29 cellular contexts compared by ENCODE assay signal in genomic region chr12:53657041-53657440, GRCh38. TPM values are rescaled to one million over a fixed set of nuclear protein-coding genes. Genes with fewer than 3 reads are reported as not detected.
A peak's percentile ranks its signal among the peaks of the same experiment; 100 is the strongest.
DNase-seq lines count a peak whose midpoint lies in the region; ATAC-seq, FAIRE-seq and TF ChIP-seq lines count a peak whose summit lies in the region.
"Had no signal": no experiment of that assay in that cellular context is flagged by ENCODE, and none has a peak within 500 bp of the region (broad histone marks: within the 10 kb centered on the region; RNA-seq: fewer than 3 reads in every experiment).

No MANE protein-coding gene starts in this region.

- H3K36me3 ChIP-seq in HepG2 (replicated peaks in 1 of 2; ENCODE audit: control insufficient read depth in 1 of 2, insufficient read depth in 2 of 2, low read length in 2 of 2) = no peaks in the 10 kb centered on the region
- no peaks in the 10 kb centered on the region for H3K36me3 ChIP-seq in right lobe of liver
- H3K36me3 ChIP-seq: gastroesophageal sphincter, tibial artery had no signal

- peaks cover 36% of the 10 kb centered on the region for H3K4me1 Mint-ChIP-seq in progenitor cell of endocrine pancreas (ENCODE audit: low read depth)
- no peaks in the 10 kb centered on the region for H3K4me1 Mint-ChIP-seq in activated CD8-positive, alpha-beta T cell treated with anti-CD3 and anti-CD28 coated beads, Interleukin-2, amount 10 ng/mL, durations not matched to agents 7 days and 5 days (ENCODE audit: low read depth)
- H3K4me1 Mint-ChIP-seq: activated B cell treated with CpG ODN at 0.5 μM for 24 hours; activated naive CD4-positive, alpha-beta T cell treated with anti-CD3 and anti-CD28 coated beads, Interleukin-2, amount 10 ng/mL, durations not matched to agents 7 days and 5 days; immature natural killer cell; naive B cell had no signal

- H3K4me2 ChIP-seq in HepG2 (ENCODE audit: low read depth, low read length) = no peak overlapping the region

- TF ChIP-seq EP300 in HepG2 (IDR thresholded peaks at IDR 0.05; ENCODE audit: low read depth in 2 of 2, low read length in 2 of 2) (no peak), HepG2 (CRISPR knock-in tag; IDR thresholded peaks at IDR 0.05; ENCODE audit: borderline replicate concordance) (no peak)

- H2AFZ ChIP-seq in HepG2 (ENCODE audit: low read length) = no peak overlapping the region
- H2AFZ ChIP-seq: GM23248 had no signal

- POLR2A ChIA-PET in HepG2 (lab: Yijun Ruan, JAX) = interaction anchor here (1.5 to 4.2 kb wide), 2 partner anchors 19 kb away, joined by 6 to 61 read pairs; partner anchors contain the start of gene ATP5MC2
- POLR2A ChIA-PET in activated CD8-positive, alpha-beta T cell treated with anti-CD3 and anti-CD28 coated beads, Interleukin-2, amount 10 ng/mL, durations not matched to agents 7 days and 5 days (lab: Charles Lee) = no interaction called here

- intact Hi-C loops in HepG2 (cut with micrococcal nuclease; ENCODE audit: unreplicated experiment) (loop anchor here (5.0 kb wide), 2 partner anchors 35 to 115 kb away; no protein-coding TSS in a partner anchor), right lobe of liver (cut with DNase I) (no loop called here), dorsolateral prefrontal cortex (cut with DNase I) (loop anchor here in 1 of 2 donors (5.0 kb wide), 1 partner anchor 115 kb away; no protein-coding TSS in a partner anchor)

- H3K36me3 Mint-ChIP-seq in progenitor cell of endocrine pancreas (ENCODE audit: insufficient read depth) = peaks cover 2% of the 10 kb centered on the region
- peaks cover 3% of the 10 kb centered on the region for H3K36me3 Mint-ChIP-seq in activated CD8-positive, alpha-beta T cell treated with anti-CD3 and anti-CD28 coated beads, Interleukin-2, amount 10 ng/mL, durations not matched to agents 7 days and 5 days (ENCODE audit: low read depth)
- H3K36me3 Mint-ChIP-seq: immature natural killer cell, naive B cell had no signal

- 94% methylated on average over 4 of the region's 4 CpGs for WGBS in HepG2 (ENCODE audit: low lambda C conversion rate)
- 97% methylated on average over 4 of the region's 4 CpGs for WGBS in right lobe of liver (ENCODE audit: insufficient coverage, low coverage, low lambda C conversion rate, missing lambda C conversion rate)

- no peak for TF ChIP-seq CTCF in HepG2 (CRISPR knock-in tag; IDR thresholded peaks at IDR 0.05)
- no peak for TF ChIP-seq CTCF in right lobe of liver (IDR thresholded peaks at IDR 0.05)
- TF ChIP-seq CTCF in dorsolateral prefrontal cortex (IDR thresholded peaks at IDR 0.05 in 54 of 56, conservative IDR thresholded peaks at IDR 0.05 in 2 of 56; ENCODE audit: low read depth in 1 of 56, partially characterized antibody in 56 of 56) = no peak
- TF ChIP-seq CTCF in progenitor cell of endocrine pancreas (IDR thresholded peaks at IDR 0.05; ENCODE audit: unreplicated experiment) = no peak

- H3K79me2 ChIP-seq in HepG2 (ENCODE audit: insufficient read depth, low read length) = no peaks in the 10 kb centered on the region

- peak overlapping the region; percentile 97 for H3K27ac Mint-ChIP-seq in progenitor cell of endocrine pancreas
- H3K27ac Mint-ChIP-seq in activated CD8-positive, alpha-beta T cell treated with anti-CD3 and anti-CD28 coated beads, Interleukin-2, amount 10 ng/mL, durations not matched to agents 7 days and 5 days = no peak overlapping the region
- H3K27ac Mint-ChIP-seq: activated B cell treated with CpG ODN at 0.5 μM for 24 hours; activated naive CD4-positive, alpha-beta T cell treated with anti-CD3 and anti-CD28 coated beads, Interleukin-2, amount 10 ng/mL, durations not matched to agents 7 days and 5 days; CD8-positive, alpha-beta T cell; immature natural killer cell had no signal

- H3K27me3 ChIP-seq in HepG2 (ENCODE audit: control insufficient read depth in 1 of 2, insufficient read depth in 2 of 2, low read length in 2 of 2) (no peaks in the 10 kb centered on the region), right lobe of liver (no peaks in the 10 kb centered on the region), dorsolateral prefrontal cortex (no peaks in the 10 kb centered on the region)
- H3K27me3 ChIP-seq: gastroesophageal sphincter, tibial artery had no signal

- H3K9me3 Mint-ChIP-seq in progenitor cell of endocrine pancreas (ENCODE audit: low read depth) = no peaks in the 10 kb centered on the region
- no peaks in the 10 kb centered on the region for H3K9me3 Mint-ChIP-seq in activated CD8-positive, alpha-beta T cell treated with anti-CD3 and anti-CD28 coated beads, Interleukin-2, amount 10 ng/mL, durations not matched to agents 7 days and 5 days (ENCODE audit: insufficient read depth)
- H3K9me3 Mint-ChIP-seq: activated B cell treated with CpG ODN at 0.5 μM for 24 hours; activated naive CD4-positive, alpha-beta T cell treated with anti-CD3 and anti-CD28 coated beads, Interleukin-2, amount 10 ng/mL, durations not matched to agents 7 days and 5 days; CD8-positive, alpha-beta T cell; naive B cell had no signal

- H3K4me1 ChIP-seq in HepG2 (ENCODE audit: insufficient read depth, low read length) (peaks cover 52% of the 10 kb centered on the region), right lobe of liver (peaks cover 2 to 34% (median 14%) of the 10 kb centered on the region in 4 donors)

- H3K9me3 ChIP-seq in HepG2 (ENCODE audit: low read length) (no peaks in the 10 kb centered on the region), right lobe of liver (no peaks in the 10 kb centered on the region)
- H3K9me3 ChIP-seq: gastroesophageal sphincter, tibial artery had no signal

- no peak for TF ChIP-seq RAD21 in HepG2 (CRISPR knock-in tag; IDR thresholded peaks at IDR 0.05)

- TF ChIP-seq POLR2A in HepG2 (IDR thresholded peaks at IDR 0.05; ENCODE audit: insufficient read depth in 1 of 2, low read depth in 2 of 2, low read length in 2 of 2) (no peak), right lobe of liver (IDR thresholded peaks at IDR 0.05) (no peak)

- no peak overlapping the region for H3K9ac ChIP-seq in HepG2 (ENCODE audit: insufficient read depth, low read depth, low read length)
- H3K9ac ChIP-seq: GM23248 had no signal

- peak overlapping the region; percentile 24 for H3K4me3 Mint-ChIP-seq in progenitor cell of endocrine pancreas (ENCODE audit: low read depth)
- H3K4me3 Mint-ChIP-seq in activated CD8-positive, alpha-beta T cell treated with anti-CD3 and anti-CD28 coated beads, Interleukin-2, amount 10 ng/mL, durations not matched to agents 7 days and 5 days = no peak overlapping the region
- H3K4me3 Mint-ChIP-seq: activated B cell treated with CpG ODN at 0.5 μM for 24 hours; activated naive CD4-positive, alpha-beta T cell treated with anti-CD3 and anti-CD28 coated beads, Interleukin-2, amount 10 ng/mL, durations not matched to agents 7 days and 5 days; CD8-positive, alpha-beta T cell; immature natural killer cell; naive B cell had no signal

- DNase-seq in HepG2 (ENCODE audit: low spot score) (peak; percentile 28), right lobe of liver (no peak), dorsolateral prefrontal cortex (no peak), progenitor cell of endocrine pancreas (ENCODE audit: low spot score, unreplicated experiment) (no peak), islet precursor cell (no peak)
- no peak for DNase-seq in stimulated activated CD8-positive, alpha-beta memory T cell treated with anti-CD3 and anti-CD28 coated beads, Interleukin-4, amount 100 ng/mL, for 48 hours
- no peak for DNase-seq in activated CD8-positive, alpha-beta T cell treated with anti-CD3 and anti-CD28 coated beads, Interleukin-2, amount 10 ng/mL, durations not matched to agents 7 days and 5 days
- DNase-seq: activated B cell treated with CpG ODN at 0.5 μM for 24 hours; activated CD8-positive, alpha-beta memory T cell treated with anti-CD3 and anti-CD28 coated beads, Interleukin-2, amount 50 U/mL, for 4 hours; activated naive CD4-positive, alpha-beta T cell treated with anti-CD3 and anti-CD28 coated beads, Interleukin-2, amount 10 ng/mL, durations not matched to agents 7 days and 5 days; CD8-positive, alpha-beta T cell; dermis blood vessel endothelial cell; GM23248; hippocampal formation; immature natural killer cell; Kasumi-1; naive B cell; NCI-H187 treated with DMSO at 0.1 percent for 48 hours; NCI-H526; NK-92 treated with Interleukin-12 subunit alpha and Interleukin-12 subunit beta, amount 100 ng/mL, for 24 hours; PC-3; retina; SHP77; stimulated activated CD4-positive, alpha-beta T cell treated with anti-CD3 and anti-CD28 coated beads, Interleukin-2, amount 100 ng/mL, for 48 hours; tibial artery had no signal

- no peak for FAIRE-seq in HepG2 (lab: Jason Lieb, UNC)
- FAIRE-seq: endometrium had no signal

- H3K27ac ChIP-seq in HepG2 (ENCODE audit: extremely low read length, insufficient read depth, low read length) (no peak overlapping the region), right lobe of liver (no peak overlapping the region), dorsolateral prefrontal cortex (peak overlapping the region in 58 of 59 donors; percentile 37 to 100 (median 98))
- H3K27ac ChIP-seq: GM23248 had no signal

- no peak overlapping the region for H3K4me3 ChIP-seq in HepG2 (replicated peaks in 1 of 3; ENCODE audit: insufficient read depth in 1 of 3, low read depth in 2 of 3, low read length in 3 of 3)
- H3K4me3 ChIP-seq in right lobe of liver = no peak overlapping the region
- no peak overlapping the region for H3K4me3 ChIP-seq in dorsolateral prefrontal cortex
- H3K4me3 ChIP-seq: gastroesophageal sphincter, GM23248, tibial artery had no signal

- CTCF ChIA-PET in HepG2 (lab: Yijun Ruan, JAX; ENCODE audit: low intra/inter-chr PET ratio, low total read pairs) = no interaction called here
- CTCF ChIA-PET in activated CD8-positive, alpha-beta T cell treated with anti-CD3 and anti-CD28 coated beads, Interleukin-2, amount 10 ng/mL, durations not matched to agents 7 days and 5 days (lab: Charles Lee) = interaction anchor here (0.7 kb wide), 1 partner anchor 9 kb away, joined by 3 read pairs; no protein-coding TSS in a partner anchor

- H3K27me3 Mint-ChIP-seq in progenitor cell of endocrine pancreas = no peaks in the 10 kb centered on the region
- H3K27me3 Mint-ChIP-seq in activated CD8-positive, alpha-beta T cell treated with anti-CD3 and anti-CD28 coated beads, Interleukin-2, amount 10 ng/mL, durations not matched to agents 7 days and 5 days (ENCODE audit: low read depth) = no peaks in the 10 kb centered on the region
- H3K27me3 Mint-ChIP-seq: activated B cell treated with CpG ODN at 0.5 μM for 24 hours; activated naive CD4-positive, alpha-beta T cell treated with anti-CD3 and anti-CD28 coated beads, Interleukin-2, amount 10 ng/mL, durations not matched to agents 7 days and 5 days; naive B cell had no signal

- in situ Hi-C loops in HepG2 (cut with HindIII; ENCODE audit: extremely low pct_ligation_motif_present, low pct_unique_long_range_greater_than_20kb) = no loop called here

- ATAC-seq in HepG2 (no peak), right lobe of liver (no peak), HG03342 (IDR thresholded peaks at IDR 0.05; ENCODE audit: unreplicated experiment) (no peak)
- no peak for ATAC-seq in activated CD8-positive, alpha-beta T cell treated with anti-CD3 and anti-CD28 coated beads, Interleukin-2, amount 10 ng/mL, durations not matched to agents 7 days and 5 days
- ATAC-seq: CD8-positive, alpha-beta T cell; gastroesophageal sphincter; left lobe of liver; PC-3 had no signal

- no peaks in the 10 kb centered on the region for H4K20me1 ChIP-seq in HepG2 (ENCODE audit: insufficient read depth, low read length)

- no TSS peak for BruUV-seq in HepG2 (replicated peaks; lab: Mats Ljungman, UMichigan)

RNA-seq across cellular contexts. Expression of gene ATP5MC2, which starts 18.8 kb away (rescaled TPM):
- total RNA-seq in HepG2 (2016; rRNA removed; fragmentation: Illumina TruSeq; extraction: Trizol) (230 and 280 TPM in 2 replicates), right lobe of liver (100 to 1,000 TPM; 122 to 160 (median 135) TPM), dorsolateral prefrontal cortex (100 to 1,000 TPM; 147 to 261 (median 203) TPM), progenitor cell of endocrine pancreas (316 and 327 TPM in 2 replicates)
- total RNA-seq in HepG2 (2016; cell fraction: cytosol; rRNA removed; fragmentation: Illumina TruSeq; extraction: Trizol; ENCODE audit: low read depth) = 151 and 157 TPM in 2 replicates
- total RNA-seq in HepG2 (2016; cell fraction: insoluble cytoplasmic fraction; rRNA removed; fragmentation: Illumina TruSeq; extraction: Trizol) = 232 and 280 TPM in 2 replicates
- 204 and 221 TPM in 2 replicates for total RNA-seq in HepG2 (2016; cell fraction: membrane; rRNA removed; fragmentation: Illumina TruSeq; extraction: Trizol)
- total RNA-seq in HepG2 (2016; cell fraction: nucleus; rRNA removed; fragmentation: Illumina TruSeq; extraction: Trizol) = 76.9 and 91.1 TPM in 2 replicates
- polyA plus RNA-seq in HepG2 (2011; rRNA removed) = 257 and 310 TPM in 2 replicates
- polyA plus RNA-seq in HepG2 (2011; cell fraction: cytosol; rRNA removed) = 284 and 385 TPM in 2 replicates
- 86.5 and 86.7 TPM in 2 replicates for polyA plus RNA-seq in HepG2 (2011; cell fraction: nucleus; rRNA removed)
- polyA plus RNA-seq in HepG2 (2012) = 317 and 363 TPM in 2 replicates
- polyA plus RNA-seq in HepG2 (2016; cell fraction: cytosol; fragmentation: Illumina TruSeq; extraction: Trizol; ENCODE audit: low read depth) = 221 and 241 TPM in 2 replicates
- 345 and 371 TPM in 2 replicates for polyA plus RNA-seq in HepG2 (2016; cell fraction: insoluble cytoplasmic fraction; fragmentation: Illumina TruSeq; extraction: Trizol; ENCODE audit: low read depth)
- 262 and 271 TPM in 2 replicates for polyA plus RNA-seq in HepG2 (2016; cell fraction: membrane; fragmentation: Illumina TruSeq; extraction: Trizol; ENCODE audit: low read depth)
- 159 and 177 TPM in 2 replicates for polyA plus RNA-seq in HepG2 (2016; cell fraction: nucleus; fragmentation: Illumina TruSeq; extraction: Trizol; ENCODE audit: insufficient read depth, low read depth)
- 938 and 2,113 TPM in 2 replicates for polyA minus RNA-seq in HepG2 (2011; rRNA and poly(A)+ RNA removed; ENCODE audit: low replicate concordance)
- 149 and 170 TPM in 2 replicates for polyA minus RNA-seq in HepG2 (2011; cell fraction: cytosol; rRNA and poly(A)+ RNA removed)
- 81.6 and 93.6 TPM in 2 replicates for polyA minus RNA-seq in HepG2 (2011; cell fraction: nucleus; rRNA and poly(A)+ RNA removed)
- total RNA-seq in activated CD8-positive, alpha-beta T cell treated with anti-CD3 and anti-CD28 coated beads, Interleukin-2, amount 10 ng/mL, durations not matched to agents 7 days and 5 days = 100 to 1,000 TPM; 241 to 247 TPM

RNA-seq across cellular contexts. Expression of gene ATF7, which starts 30.9 kb away (rescaled TPM):
- 9.6 and 11.3 TPM in 2 replicates for total RNA-seq in HepG2 (2016; rRNA removed; fragmentation: Illumina TruSeq; extraction: Trizol)
- 5.4 and 5.9 TPM in 2 replicates for total RNA-seq in HepG2 (2016; cell fraction: cytosol; rRNA removed; fragmentation: Illumina TruSeq; extraction: Trizol; ENCODE audit: low read depth)
- 10.1 and 12.2 TPM in 2 replicates for total RNA-seq in HepG2 (2016; cell fraction: insoluble cytoplasmic fraction; rRNA removed; fragmentation: Illumina TruSeq; extraction: Trizol)
- 8.6 and 10.1 TPM in 2 replicates for total RNA-seq in HepG2 (2016; cell fraction: membrane; rRNA removed; fragmentation: Illumina TruSeq; extraction: Trizol)
- total RNA-seq in HepG2 (2016; cell fraction: nucleus; rRNA removed; fragmentation: Illumina TruSeq; extraction: Trizol) = 11.5 and 13.0 TPM in 2 replicates
- 14.0 and 16.2 TPM in 2 replicates for polyA plus RNA-seq in HepG2 (2011; rRNA removed)
- 8.1 and 10.9 TPM in 2 replicates for polyA plus RNA-seq in HepG2 (2011; cell fraction: cytosol; rRNA removed)
- 19.1 and 23.0 TPM in 2 replicates for polyA plus RNA-seq in HepG2 (2011; cell fraction: nucleus; rRNA removed)
- 10.2 and 12.7 TPM in 2 replicates for polyA plus RNA-seq in HepG2 (2012)
- polyA plus RNA-seq in HepG2 (2016; cell fraction: cytosol; fragmentation: Illumina TruSeq; extraction: Trizol; ENCODE audit: low read depth) = 6.6 and 8.4 TPM in 2 replicates
- polyA plus RNA-seq in HepG2 (2016; cell fraction: insoluble cytoplasmic fraction; fragmentation: Illumina TruSeq; extraction: Trizol; ENCODE audit: low read depth) = 24.5 and 24.8 TPM in 2 replicates
- 8.8 and 10.2 TPM in 2 replicates for polyA plus RNA-seq in HepG2 (2016; cell fraction: membrane; fragmentation: Illumina TruSeq; extraction: Trizol; ENCODE audit: low read depth)
- 23.1 and 23.3 TPM in 2 replicates for polyA plus RNA-seq in HepG2 (2016; cell fraction: nucleus; fragmentation: Illumina TruSeq; extraction: Trizol; ENCODE audit: insufficient read depth, low read depth)
- 25.8 and 31.9 TPM in 2 replicates for polyA minus RNA-seq in HepG2 (2011; rRNA and poly(A)+ RNA removed; ENCODE audit: low replicate concordance)
- 11.3 and 15.8 TPM in 2 replicates for polyA minus RNA-seq in HepG2 (2011; cell fraction: cytosol; rRNA and poly(A)+ RNA removed)
- polyA minus RNA-seq in HepG2 (2011; cell fraction: nucleus; rRNA and poly(A)+ RNA removed) = 21.9 and 32.6 TPM in 2 replicates
- 10 to 100 TPM in 5 of 6 experiments, 1 to 10 TPM in 1; 7.9 to 18.7 (median 12.3) TPM for total RNA-seq in right lobe of liver
- total RNA-seq in dorsolateral prefrontal cortex = 10 to 100 TPM; 24.9 to 81.0 (median 39.7) TPM
- total RNA-seq in progenitor cell of endocrine pancreas = 47.5 and 51.7 TPM in 2 replicates
- total RNA-seq in activated CD8-positive, alpha-beta T cell treated with anti-CD3 and anti-CD28 coated beads, Interleukin-2, amount 10 ng/mL, durations not matched to agents 7 days and 5 days = 10 to 100 TPM; 27.7 to 28.7 TPM

Comparison
In these comparisons a context has a peak if more than half of its experiments do, and no peak if none do; other contexts are left out.
1. H3K27ac ChIP-seq: peak in dorsolateral prefrontal cortex (58 of 59); none in HepG2 (single experiment) and right lobe of liver (0 of 3).